ENCODE assay signal across 8 cellular contexts in genomic region chr1:243482237-243483022, GRCh38.
DNase-seq lines count a peak whose midpoint lies in the region; ATAC-seq and TF ChIP-seq lines count a peak whose summit lies in the region.

No MANE protein-coding gene starts in this region.

- H3K4me1 Mint-ChIP-seq in mesothelial cell of epicardium: peaks cover 12% of the 10 kb centered on the region

- DNase-seq in NCI-H524 (lab: John Stamatoyannopoulos, UW) (peak; percentile 80 to 90), mesothelial cell of epicardium (ENCODE audit: low spot score in 2 of 2, unreplicated experiment in 2 of 2) (no peak), NCI-H2029 treated with DMSO at 0.1 percent for 48 hours (lab: John Stamatoyannopoulos, UW) (no peak), cerebellar nuclear complex (lab: John Stamatoyannopoulos, UW) (no peak)
- no peak for DNase-seq in stimulated activated CD4-positive, alpha-beta T cell treated with anti-CD3 and anti-CD28 coated beads, Interleukin-12 subunit alpha, Interleukin-12 subunit beta, amount 100 ng/mL, for 4 hours

- peaks cover 7% of the 10 kb centered on the region for H3K36me3 Mint-ChIP-seq in mesothelial cell of epicardium

- no peak for ATAC-seq in GM19467 (IDR thresholded peaks at IDR 0.05; ENCODE audit: unreplicated experiment)

- no peak for TF ChIP-seq CTCF in mesothelial cell of epicardium (IDR thresholded peaks at IDR 0.05; ENCODE audit: unreplicated experiment)

- H3K27ac ChIP-seq in cingulate gyrus (ENCODE audit: low read depth, low read length): peak overlapping the region; percentile 83

- H3K27me3 Mint-ChIP-seq in mesothelial cell of epicardium (ENCODE audit: low read depth): peaks cover 3% of the 10 kb centered on the region

- no peaks in the 10 kb centered on the region for H3K36me3 ChIP-seq in ES-I3 (ENCODE audit: insufficient read depth, low read length)

- H3K9me3 ChIP-seq in ES-I3 (ENCODE audit: control insufficient read depth, insufficient read depth, low read length): no peaks in the 10 kb centered on the region

- peak overlapping the region; percentile 70 for H3K4me3 Mint-ChIP-seq in mesothelial cell of epicardium

- peaks cover 16% of the 10 kb centered on the region for H3K4me1 ChIP-seq in ES-I3 (ENCODE audit: insufficient read depth, low read length)

- peaks cover 5% of the 10 kb centered on the region for H3K9me3 Mint-ChIP-seq in mesothelial cell of epicardium

- peak overlapping the region; percentile 43 for H3K27ac Mint-ChIP-seq in mesothelial cell of epicardium

- H3K9ac ChIP-seq in ES-I3 (ENCODE audit: low read depth, low read length): peak overlapping the region; percentile 65

Comparison
In these comparisons a context has a peak if more than half of its experiments do, and no peak if none do; other contexts are left out.
1. DNase-seq: peak in NCI-H524 (2 of 2); none in mesothelial cell of epicardium (0 of 2), NCI-H2029 treated with DMSO at 0.1 percent for 48 hours (single experiment), cerebellar nuclear complex (0 of 2) and stimulated activated CD4-positive, alpha-beta T cell treated with anti-CD3 and anti-CD28 coated beads, Interleukin-12 subunit alpha, Interleukin-12 subunit beta, amount 100 ng/mL, for 4 hours (single experiment).